Comparison of ENCODE assay signal across 8 cellular contexts in the genomic region with DNA sequence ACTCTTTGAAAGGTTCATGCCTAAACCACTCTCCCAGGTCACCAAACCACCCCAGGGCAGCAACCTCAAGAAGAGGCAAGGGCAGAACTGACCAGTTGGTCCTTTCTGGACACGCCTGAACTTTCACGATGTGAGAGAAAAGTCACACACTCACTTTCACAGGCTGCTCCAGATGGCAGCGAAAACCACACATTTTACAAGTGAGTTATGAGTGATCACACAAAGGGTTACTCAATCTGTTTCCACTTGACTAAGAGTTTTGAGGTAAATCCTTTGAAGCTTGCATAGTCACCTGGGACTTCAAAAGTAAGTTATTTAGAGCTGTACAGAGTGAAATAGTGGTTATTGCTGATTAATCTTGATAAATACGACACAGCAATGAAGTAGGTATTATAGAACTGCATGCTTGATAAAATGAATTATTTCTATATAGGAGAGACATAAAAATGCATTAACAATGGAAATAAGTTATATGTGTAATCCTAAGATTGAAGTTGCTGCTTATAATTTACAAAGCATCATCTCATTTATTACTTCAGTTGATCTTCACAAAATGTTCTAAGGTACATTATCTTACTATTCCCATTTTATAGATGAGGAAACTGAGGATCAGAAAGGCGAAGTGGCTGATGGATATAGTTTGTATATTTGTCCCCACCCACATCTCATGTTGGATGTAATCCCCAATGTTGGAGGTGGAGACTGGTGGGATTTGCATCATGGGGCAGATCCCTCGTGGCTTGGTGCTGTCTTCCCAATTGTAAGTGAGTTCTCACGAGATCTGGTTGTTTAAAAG.
DNase-seq lines count a peak whose midpoint lies in the region; ATAC-seq and TF ChIP-seq lines count a peak whose summit lies in the region.

No MANE protein-coding gene starts in this region.

- no peak overlapping the region for H3K4me3 Mint-ChIP-seq in CD4-positive, alpha-beta T cell

- no peaks in the 10 kb centered on the region for H3K36me3 Mint-ChIP-seq in CD4-positive, alpha-beta T cell (ENCODE audit: low read depth)

- H3K36me3 ChIP-seq in BE2C: no peaks in the 10 kb centered on the region

- TF ChIP-seq CTCF in CD4-positive, alpha-beta T cell (IDR thresholded peaks at IDR 0.05): no peak
- TF ChIP-seq CTCF in BE2C (IDR thresholded peaks at IDR 0.05; ENCODE audit: low read depth, low read length) (no peak), RWPE1 (conservative IDR thresholded peaks at IDR 0.05; ENCODE audit: low read depth) (no peak)

- CTCF ChIA-PET in CD4-positive, alpha-beta T cell (lab: Charles Lee): no interaction called here
- CTCF ChIA-PET in HEK293T (lab: Yijun Ruan, JAX): no interaction called here
- CTCF ChIA-PET in RWPE1 (lab: Yijun Ruan, JAX): no interaction called here

- H3K4me1 ChIP-seq in BE2C: peaks cover 7% of the 10 kb centered on the region

- no peaks in the 10 kb centered on the region for H3K27me3 ChIP-seq in CD4-positive, alpha-beta T cell (ENCODE audit: control insufficient read depth, insufficient read depth, low read length)
- H3K27me3 ChIP-seq in BE2C: no peaks in the 10 kb centered on the region

- H3K27ac ChIP-seq in CD4-positive, alpha-beta T cell (ENCODE audit: low read depth, low read length): no peak overlapping the region
- H3K27ac ChIP-seq in RWPE1: no peak overlapping the region

- ATAC-seq in CD4-positive, alpha-beta T cell (ENCODE audit: poor library complexity): peak; percentile 41
- peak; percentile 71 for ATAC-seq in GM18873 (IDR thresholded peaks at IDR 0.05; ENCODE audit: low FRiP score, unreplicated experiment)
- ATAC-seq in HG02840 (IDR thresholded peaks at IDR 0.05; ENCODE audit: low FRiP score, unreplicated experiment): peak; percentile 88

- no peak overlapping the region for H3K4me3 ChIP-seq in BE2C (ENCODE audit: low read depth, low read length)

- no peaks in the 10 kb centered on the region for H3K27me3 Mint-ChIP-seq in CD4-positive, alpha-beta T cell

- no peak overlapping the region for H3K27ac Mint-ChIP-seq in CD4-positive, alpha-beta T cell

- peaks cover 27% of the 10 kb centered on the region for H3K4me1 Mint-ChIP-seq in CD4-positive, alpha-beta T cell (ENCODE audit: low read depth)

- POLR2A ChIA-PET in CD4-positive, alpha-beta T cell (lab: Charles Lee): no interaction called here
- POLR2A ChIA-PET in HEK293T (lab: Yijun Ruan, JAX) (no interaction called here), RWPE1 (lab: Yijun Ruan, JAX; ENCODE audit: low non-redundant PET) (no interaction called here)

- peaks cover 2% of the 10 kb centered on the region for H3K9me3 Mint-ChIP-seq in CD4-positive, alpha-beta T cell

- H3K9me3 ChIP-seq in CD4-positive, alpha-beta T cell (ENCODE audit: control insufficient read depth, low read length): no peaks in the 10 kb centered on the region
- H3K9me3 ChIP-seq in BE2C: no peaks in the 10 kb centered on the region

- DNase-seq in CD4-positive, alpha-beta T cell: no peak
- DNase-seq in SW480 (ENCODE audit: low spot score) (peak; percentile 26), ureter (ENCODE audit: low spot score) (no peak), BE2C (no peak), HEK293T (ENCODE audit: extremely low spot score) (no peak), RWPE1 (ENCODE audit: low spot score) (no peak)

- intact Hi-C loops in CD4-positive, alpha-beta T cell (cut with DNase I, micrococcal nuclease): no loop called here

TF ChIP-seq in HEK293T, 16 proteins besides CTCF, POLR2A, EP300 and RAD21:
- TF ChIP-seq LEF1 (IDR thresholded peaks at IDR 0.05; ENCODE audit: borderline replicate concordance) (no peak), SP1 (IDR thresholded peaks at IDR 0.05) (no peak), FOXM1 (IDR thresholded peaks at IDR 0.05; ENCODE audit: borderline replicate concordance) (no peak), SUZ12 (IDR thresholded peaks at IDR 0.05) (no peak), TARDBP (IDR thresholded peaks at IDR 0.05) (no peak), HDGF (IDR thresholded peaks at IDR 0.05; ENCODE audit: borderline replicate concordance) (no peak), ELF4 (IDR thresholded peaks at IDR 0.05) (no peak), CTBP1 (IDR thresholded peaks at IDR 0.05; ENCODE audit: borderline replicate concordance) (no peak), ARNT (IDR thresholded peaks at IDR 0.05) (no peak), FOXA1 (IDR thresholded peaks at IDR 0.05) (no peak), ZNF384 (IDR thresholded peaks at IDR 0.05) (no peak), L3MBTL2 (conservative IDR thresholded peaks at IDR 0.05) (no peak), NFRKB (IDR thresholded peaks at IDR 0.05) (no peak), BHLHE40 (IDR thresholded peaks at IDR 0.05; ENCODE audit: borderline replicate concordance) (no peak), FOXK2 (IDR thresholded peaks at IDR 0.05) (no peak)
- TF ChIP-seq, protein P1, sequence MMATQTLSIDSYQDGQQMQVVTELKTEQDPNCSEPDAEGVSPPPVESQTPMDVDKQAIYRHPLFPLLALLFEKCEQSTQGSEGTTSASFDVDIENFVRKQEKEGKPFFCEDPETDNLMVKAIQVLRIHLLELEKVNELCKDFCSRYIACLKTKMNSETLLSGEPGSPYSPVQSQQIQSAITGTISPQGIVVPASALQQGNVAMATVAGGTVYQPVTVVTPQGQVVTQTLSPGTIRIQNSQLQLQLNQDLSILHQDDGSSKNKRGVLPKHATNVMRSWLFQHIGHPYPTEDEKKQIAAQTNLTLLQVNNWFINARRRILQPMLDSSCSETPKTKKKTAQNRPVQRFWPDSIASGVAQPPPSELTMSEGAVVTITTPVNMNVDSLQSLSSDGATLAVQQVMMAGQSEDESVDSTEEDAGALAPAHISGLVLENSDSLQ (IDR thresholded peaks at IDR 0.05): no peak
